In genomic region chr1:1788136-1788535, GRCh38 we compare ENCODE assay signal across 21 cellular contexts. TPM values are rescaled to one million over a fixed set of nuclear protein-coding genes. Genes with fewer than 3 reads are reported as not detected.
DNase-seq lines count a peak whose midpoint lies in the region; ATAC-seq and TF ChIP-seq lines count a peak whose summit lies in the region.
"Had no signal": no experiment of that assay in that cellular context is flagged by ENCODE, and none has a peak within 500 bp of the region (broad histone marks: within the 10 kb centered on the region; RNA-seq: fewer than 3 reads in every experiment).

No MANE protein-coding gene starts in this region.

- WGBS in heart right ventricle, 2 donors, result 20 to 22% methylated on average over 7 of the region's 7 CpGs

- CTCF ChIA-PET in RWPE1 (lab: Yijun Ruan, JAX), result no interaction called here

- H3K4me3 ChIP-seq in BLaER1, result peak overlapping the region; percentile 34
- no peak overlapping the region for H3K4me3 ChIP-seq in heart right ventricle
- no peak overlapping the region for H3K4me3 ChIP-seq in effector memory CD4-positive, alpha-beta T cell (ENCODE audit: insufficient read depth, low read depth, low read length, poor library complexity, severe bottlenecking)
- H3K4me3 ChIP-seq: adrenal gland, lung, transverse colon had no signal

- H3K27ac ChIP-seq in BLaER1, result peak overlapping the region; percentile 75
- peak overlapping the region; percentile 36 for H3K27ac ChIP-seq in RWPE1
- peak overlapping the region in 5 of 10 donors; percentile 19 to 67 (median 46) for H3K27ac ChIP-seq in heart right ventricle
- no peak overlapping the region for H3K27ac ChIP-seq in effector memory CD4-positive, alpha-beta T cell (ENCODE audit: insufficient read depth, low read length, poor library complexity, severe bottlenecking)
- H3K27ac ChIP-seq: adrenal gland, transverse colon, WERI-Rb-1 had no signal

- H3K9ac ChIP-seq in BLaER1, result peak overlapping the region; percentile 59

- H3K36me3 ChIP-seq in BLaER1 (peaks cover 87% of the 10 kb centered on the region), heart right ventricle (peaks cover 4 to 98% (median 55%) of the 10 kb centered on the region in 9 donors)
- H3K36me3 ChIP-seq in effector memory CD4-positive, alpha-beta T cell (ENCODE audit: control insufficient read depth, insufficient read depth, low read length), result peaks cover 74% of the 10 kb centered on the region

- ATAC-seq in heart right ventricle, result peak; percentile 55 to 78 (median 70)
- no peak for ATAC-seq in HG03432 (IDR thresholded peaks at IDR 0.05; ENCODE audit: unreplicated experiment)
- ATAC-seq: stimulated activated naive CD8-positive, alpha-beta T cell treated with anti-CD3 and anti-CD28 coated beads, Interleukin-15, Interleukin-2, amounts not matched to agents 100 U/mL and 50 U/mL, for 24 hours had no signal

- H3K9me3 ChIP-seq in BLaER1 (no peaks in the 10 kb centered on the region), heart right ventricle (no peaks in the 10 kb centered on the region)
- no peaks in the 10 kb centered on the region for H3K9me3 ChIP-seq in effector memory CD4-positive, alpha-beta T cell (ENCODE audit: control insufficient read depth, low read length)
- H3K9me3 ChIP-seq: adrenal gland, transverse colon had no signal

- intact Hi-C loops in heart right ventricle (cut with DNase I), result loop anchor here in 2 of 10 donors (5.0 to 10.0 kb wide), 2 partner anchors 99 to 117 kb away; no protein-coding TSS in a partner anchor

- peak overlapping the region; percentile 89 for H3K4me2 ChIP-seq in BLaER1

- H3K4me1 ChIP-seq in BLaER1, result peaks cover 91% of the 10 kb centered on the region
- peaks cover 10 to 29% (median 19%) of the 10 kb centered on the region in 9 donors for H3K4me1 ChIP-seq in heart right ventricle
- peaks cover 5% of the 10 kb centered on the region for H3K4me1 ChIP-seq in effector memory CD4-positive, alpha-beta T cell (ENCODE audit: control insufficient read depth, insufficient read depth, low read length, poor library complexity, severe bottlenecking)

- no peak for TF ChIP-seq CTCF in RWPE1 (conservative IDR thresholded peaks at IDR 0.05; ENCODE audit: low read depth)
- TF ChIP-seq CTCF in heart right ventricle (IDR thresholded peaks at IDR 0.05), result no peak

- POLR2A ChIA-PET in RWPE1 (lab: Yijun Ruan, JAX; ENCODE audit: low non-redundant PET), result no interaction called here

- H3K27me3 ChIP-seq in BLaER1 (no peaks in the 10 kb centered on the region), heart right ventricle (no peaks in the 10 kb centered on the region)
- no peaks in the 10 kb centered on the region for H3K27me3 ChIP-seq in effector memory CD4-positive, alpha-beta T cell (replicated peaks; ENCODE audit: control insufficient read depth, insufficient read depth, low read length, poor library complexity, severe bottlenecking)
- H3K27me3 ChIP-seq: adrenal gland, transverse colon had no signal

- peaks cover 95% of the 10 kb centered on the region for H4K20me1 ChIP-seq in BLaER1

- DNase-seq in RWPE1 (ENCODE audit: low spot score) (no peak), heart right ventricle (peak in 1 of 2 donors; percentile 41), pons (ENCODE audit: low spot score) (peak; percentile 30), NCI-H1694 (lab: John Stamatoyannopoulos, UW) (no peak)
- DNase-seq in activated CD4-positive, CD25-positive, alpha-beta regulatory T cell (lab: John Stamatoyannopoulos, UW), result no peak
- no peak for DNase-seq in effector memory CD4-positive, alpha-beta T cell
- DNase-seq: activated CD4-positive, alpha-beta T cell treated with anti-CD3 and anti-CD28 coated beads, Interleukin-2, amount 50 U/mL, for 48 hours; activated gamma-delta T cell treated with Interleukin-2 at 50 U/mL for 16 hours; adrenal gland; AML-193; erythroblast; foreskin fibroblast; NCI-H1436; NCI-H510A treated with DMSO at 0.1 percent for 48 hours; stimulated activated CD4-positive, alpha-beta T cell treated with anti-CD3 and anti-CD28 coated beads, Interleukin-4, amount 100 ng/mL, for 24 hours; stimulated activated naive CD8-positive, alpha-beta T cell treated with anti-CD3 and anti-CD28 coated beads, Interleukin-15, Interleukin-2, amounts not matched to agents 100 U/mL and 50 U/mL, for 24 hours; transverse colon; WERI-Rb-1 had no signal

RNA-seq across cellular contexts. Expression of gene NADK, which starts 9.9 kb away (rescaled TPM):
- 10 to 100 TPM; 15.2 to 40.2 (median 21.9) TPM for total RNA-seq in heart right ventricle
- 10 to 100 TPM; 26.2 to 37.5 TPM for polyA plus RNA-seq in heart right ventricle
